Comparison of ENCODE assay signal across 8 cellular contexts in the genomic region with DNA sequence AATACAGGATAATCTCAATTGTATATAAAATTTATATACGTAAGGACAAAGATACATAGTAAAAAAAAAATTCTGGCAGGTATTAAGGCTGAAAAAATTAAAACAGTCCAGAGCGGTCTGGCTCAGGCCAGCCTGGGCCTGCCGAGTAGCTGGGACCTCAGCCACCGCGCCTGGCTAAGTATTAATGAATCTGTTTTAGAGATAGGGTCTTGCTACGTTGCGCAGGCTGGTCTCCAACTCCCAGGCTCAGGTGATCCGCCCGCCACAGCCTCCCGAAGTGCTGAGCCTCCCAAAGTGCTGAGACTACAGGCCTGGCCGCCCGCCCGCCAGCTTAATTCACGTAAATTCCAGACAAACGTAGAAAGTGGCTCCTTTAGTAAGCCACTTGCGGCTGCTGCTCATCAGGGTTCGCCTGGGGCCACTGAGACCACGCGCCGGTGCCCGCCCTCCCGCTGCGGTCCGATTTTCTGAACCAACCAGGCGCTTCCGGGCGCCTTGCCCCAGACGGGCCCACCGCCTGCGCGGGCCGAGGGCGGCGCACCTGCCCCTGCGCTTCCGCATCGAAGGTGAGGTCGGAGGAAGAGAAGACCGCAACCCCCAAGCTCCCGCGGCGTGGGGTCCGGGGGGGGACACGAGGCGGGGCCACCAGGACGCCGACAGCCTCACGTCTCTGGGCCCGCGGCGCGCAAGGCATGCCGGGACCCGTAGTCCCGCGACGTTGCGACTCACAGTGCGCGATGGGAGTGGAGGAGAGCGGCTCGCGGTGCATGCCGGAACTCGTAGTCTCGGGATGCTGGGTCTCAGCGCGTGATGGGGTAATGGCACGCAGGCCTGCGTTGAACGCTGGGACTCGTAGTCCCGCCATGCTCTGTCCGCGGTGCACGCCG. TPM values are rescaled to one million over a fixed set of nuclear protein-coding genes. Genes with fewer than 3 reads are reported as not detected.
DNase-seq lines count a peak whose midpoint lies in the region; ATAC-seq and TF ChIP-seq lines count a peak whose summit lies in the region.

No MANE protein-coding gene starts in this region.

- POLR2A ChIA-PET in Panc1 (lab: Charles Lee), result interaction anchor here (0.6 kb wide), 1 partner anchor 303 kb away, joined by 3 read pairs; no protein-coding TSS in a partner anchor

- DNase-seq in DMS79 treated with DMSO at 0.1 percent for 48 hours (lab: John Stamatoyannopoulos, UW) (peak; percentile 98), Panc1 (ENCODE audit: low read depth, low spot score) (peak; percentile 98)
- peak; percentile 96 to 99 for DNase-seq in activated T-cell treated with anti-CD3 and anti-CD28 coated beads, Interleukin-2, amount 50 U/mL, for 72 hours
- peak; percentile 97 for DNase-seq in stimulated activated CD8-positive, alpha-beta memory T cell treated with anti-CD3 and anti-CD28 coated beads, Interleukin-4, amount 100 ng/mL, for 48 hours

- intact Hi-C loops in Panc1 (cut with micrococcal nuclease; ENCODE audit: unreplicated experiment), result no loop called here

- peaks cover 17% of the 10 kb centered on the region for H3K4me1 ChIP-seq in KMS-11 (ENCODE audit: low read depth, poor library complexity, severe bottlenecking)
- peaks cover 21% of the 10 kb centered on the region for H3K4me1 ChIP-seq in Panc1 (ENCODE audit: control insufficient read depth, insufficient read depth, low read length)
- H3K4me1 ChIP-seq in mucosa of stomach (ENCODE audit: control insufficient read depth, insufficient read depth, low read length), result peaks cover 23% of the 10 kb centered on the region

- no peaks in the 10 kb centered on the region for H4K20me1 ChIP-seq in KMS-11 (ENCODE audit: insufficient read depth)

- H3K4me3 Mint-ChIP-seq in activated T-cell treated with anti-CD3 and anti-CD28 coated beads, Interleukin-2, amount 50 U/mL, for 72 hours, result peak overlapping the region; percentile 92 to 93

- peak overlapping the region; percentile 90 for H3K4me2 ChIP-seq in KMS-11

- in situ Hi-C loops in Panc1 (cut with HindIII; ENCODE audit: low pct_unique_long_range_greater_than_20kb, low sequenced_read_pairs), result no loop called here

- H2AFZ ChIP-seq in KMS-11 (ENCODE audit: low read depth), result peak overlapping the region; percentile 89

- peaks cover 0 to 18% of the 10 kb centered on the region in 2 donors for H3K36me3 Mint-ChIP-seq in activated T-cell treated with anti-CD3 and anti-CD28 coated beads, Interleukin-2, amount 50 U/mL, for 72 hours (ENCODE audit: insufficient read depth in 2 of 2)

- H3K4me3 ChIP-seq in KMS-11 (IDR thresholded peaks at IDR 0.05; ENCODE audit: insufficient read depth, low read depth, low read length) (peak overlapping the region; percentile 17), Panc1 (ENCODE audit: low read depth in 2 of 2, low read length in 2 of 2) (peak overlapping the region; percentile 69 to 84), mucosa of stomach (ENCODE audit: low read length) (peak overlapping the region; percentile 71)

- no peaks in the 10 kb centered on the region for H3K27me3 Mint-ChIP-seq in activated T-cell treated with anti-CD3 and anti-CD28 coated beads, Interleukin-2, amount 50 U/mL, for 72 hours (ENCODE audit: low read depth)

- H3K27me3 ChIP-seq in KMS-11 (ENCODE audit: insufficient read depth, low read depth), result no peaks in the 10 kb centered on the region
- no peaks in the 10 kb centered on the region for H3K27me3 ChIP-seq in Panc1 (ENCODE audit: control insufficient read depth, insufficient read depth, low read length)
- no peaks in the 10 kb centered on the region for H3K27me3 ChIP-seq in mucosa of stomach (ENCODE audit: control insufficient read depth, insufficient read depth, low read length)

- no peaks in the 10 kb centered on the region for H3K9me3 Mint-ChIP-seq in activated T-cell treated with anti-CD3 and anti-CD28 coated beads, Interleukin-2, amount 50 U/mL, for 72 hours

- peaks cover 58% of the 10 kb centered on the region for H3K4me1 Mint-ChIP-seq in activated T-cell treated with anti-CD3 and anti-CD28 coated beads, Interleukin-2, amount 50 U/mL, for 72 hours (ENCODE audit: low read depth)

- no TSS peak for BruUV-seq in Panc1 (replicated peaks; lab: Mats Ljungman, UMichigan)

- H3K79me2 ChIP-seq in KMS-11 (ENCODE audit: insufficient read depth, low read depth), result peaks cover 39% of the 10 kb centered on the region

- TF ChIP-seq CTCF in KMS-11 (conservative IDR thresholded peaks at IDR 0.05; ENCODE audit: low read depth, low read length) (no peak), Panc1 (IDR thresholded peaks at IDR 0.05) (no peak)

- H3K9ac ChIP-seq in KMS-11, result peak overlapping the region; percentile 92
- H3K9ac ChIP-seq in mucosa of stomach (ENCODE audit: low read length), result peak overlapping the region; percentile 83

- CTCF ChIA-PET in Panc1 (lab: Charles Lee), result no interaction called here

- peak; percentile 94 for ATAC-seq in GM21786 (IDR thresholded peaks at IDR 0.05; ENCODE audit: unreplicated experiment)
- ATAC-seq in Panc1, result peak; percentile 98
- ATAC-seq in activated T-cell treated with anti-CD3 and anti-CD28 coated beads, Interleukin-2, amount 50 U/mL, for 72 hours (replicated peaks in 1 of 2), result peak; percentile 84 to 93
- ATAC-seq in esophagus mucosa, result peak; percentile 96

- H3K9me3 ChIP-seq in Panc1 (ENCODE audit: control insufficient read depth, insufficient read depth, low read depth, low read length) (no peaks in the 10 kb centered on the region), mucosa of stomach (ENCODE audit: control insufficient read depth, low read length) (no peaks in the 10 kb centered on the region)

- peak overlapping the region; percentile 94 for H3K27ac Mint-ChIP-seq in activated T-cell treated with anti-CD3 and anti-CD28 coated beads, Interleukin-2, amount 50 U/mL, for 72 hours

- H3K36me3 ChIP-seq in KMS-11 (ENCODE audit: insufficient read depth), result no peaks in the 10 kb centered on the region; the same call in 1 of the 2 replicates
- H3K36me3 ChIP-seq in Panc1 (ENCODE audit: control insufficient read depth, insufficient read depth, low read length), result peaks cover 5% of the 10 kb centered on the region
- no peaks in the 10 kb centered on the region for H3K36me3 ChIP-seq in mucosa of stomach (ENCODE audit: control insufficient read depth, insufficient read depth, low read length)

- peak overlapping the region; percentile 88 for H3K27ac ChIP-seq in KMS-11
- H3K27ac ChIP-seq in Panc1 (ENCODE audit: low read length), result peak overlapping the region; percentile 95

RNA-seq across cellular contexts. Expression of a gene that starts 0.7 kb away (rescaled TPM):
- total RNA-seq in Panc1 (2021; ENCODE audit: unreplicated experiment) (52.8 TPM), esophagus mucosa (10.7 TPM)
- 59.4 TPM for polyA plus RNA-seq in Panc1 (2012; ENCODE audit: insufficient read length)
- total RNA-seq in activated T-cell treated with anti-CD3 and anti-CD28 coated beads, Interleukin-2, amount 50 U/mL, for 72 hours, result 100 to 1,000 TPM in 1 of 2 donors, 10 to 100 TPM in 1; 30.1 to 103 TPM

Comparison
In these comparisons a context has a peak if more than half of its experiments do, and no peak if none do; other contexts are left out.
1. Peak in every context shown above with its lines: DNase-seq, ATAC-seq, H3K4me3 ChIP-seq and H3K27ac ChIP-seq.
2. H3K4me3 ChIP-seq: peak in every context shown above with its lines; median percentile 76 in Panc1; 71 in mucosa of stomach; 17 in KMS-11.